ENCODE assay signal across 1 cellular context in genomic region chr17:31310260-31310659, GRCh38.
TF ChIP-seq lines count a peak whose summit lies in the region.

No MANE protein-coding gene starts in this region.

TF ChIP-seq in HepG2, 621 proteins besides CTCF, POLR2A, EP300 and RAD21:
- no peak for TF ChIP-seq ZNF317 (CRISPR knock-in tag; IDR thresholded peaks at IDR 0.05)
- TF ChIP-seq, protein P1, sequence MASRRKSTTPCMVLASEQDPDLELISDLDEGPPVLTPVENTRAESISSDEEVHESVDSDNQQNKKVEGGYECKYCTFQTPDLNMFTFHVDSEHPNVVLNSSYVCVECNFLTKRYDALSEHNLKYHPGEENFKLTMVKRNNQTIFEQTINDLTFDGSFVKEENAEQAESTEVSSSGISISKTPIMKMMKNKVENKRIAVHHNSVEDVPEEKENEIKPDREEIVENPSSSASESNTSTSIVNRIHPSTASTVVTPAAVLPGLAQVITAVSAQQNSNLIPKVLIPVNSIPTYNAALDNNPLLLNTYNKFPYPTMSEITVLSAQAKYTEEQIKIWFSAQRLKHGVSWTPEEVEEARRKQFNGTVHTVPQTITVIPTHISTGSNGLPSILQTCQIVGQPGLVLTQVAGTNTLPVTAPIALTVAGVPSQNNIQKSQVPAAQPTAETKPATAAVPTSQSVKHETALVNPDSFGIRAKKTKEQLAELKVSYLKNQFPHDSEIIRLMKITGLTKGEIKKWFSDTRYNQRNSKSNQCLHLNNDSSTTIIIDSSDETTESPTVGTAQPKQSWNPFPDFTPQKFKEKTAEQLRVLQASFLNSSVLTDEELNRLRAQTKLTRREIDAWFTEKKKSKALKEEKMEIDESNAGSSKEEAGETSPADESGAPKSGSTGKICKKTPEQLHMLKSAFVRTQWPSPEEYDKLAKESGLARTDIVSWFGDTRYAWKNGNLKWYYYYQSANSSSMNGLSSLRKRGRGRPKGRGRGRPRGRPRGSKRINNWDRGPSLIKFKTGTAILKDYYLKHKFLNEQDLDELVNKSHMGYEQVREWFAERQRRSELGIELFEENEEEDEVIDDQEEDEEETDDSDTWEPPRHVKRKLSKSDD (CRISPR knock-in tag; IDR thresholded peaks at IDR 0.05; ENCODE audit: low read depth): no peak
- no peak for TF ChIP-seq ZNF33B (CRISPR knock-in tag; IDR thresholded peaks at IDR 0.05)
- TF ChIP-seq SRSF9 (IDR thresholded peaks at IDR 0.05; ENCODE audit: borderline replicate concordance, insufficient read depth, low read depth, low read length, poor library complexity, severe bottlenecking): no peak
- no peak for TF ChIP-seq FLYWCH1 (CRISPR knock-in tag; IDR thresholded peaks at IDR 0.05)
- TF ChIP-seq HOXA7 (CRISPR knock-in tag; IDR thresholded peaks at IDR 0.05): no peak
- TF ChIP-seq, protein P2, sequence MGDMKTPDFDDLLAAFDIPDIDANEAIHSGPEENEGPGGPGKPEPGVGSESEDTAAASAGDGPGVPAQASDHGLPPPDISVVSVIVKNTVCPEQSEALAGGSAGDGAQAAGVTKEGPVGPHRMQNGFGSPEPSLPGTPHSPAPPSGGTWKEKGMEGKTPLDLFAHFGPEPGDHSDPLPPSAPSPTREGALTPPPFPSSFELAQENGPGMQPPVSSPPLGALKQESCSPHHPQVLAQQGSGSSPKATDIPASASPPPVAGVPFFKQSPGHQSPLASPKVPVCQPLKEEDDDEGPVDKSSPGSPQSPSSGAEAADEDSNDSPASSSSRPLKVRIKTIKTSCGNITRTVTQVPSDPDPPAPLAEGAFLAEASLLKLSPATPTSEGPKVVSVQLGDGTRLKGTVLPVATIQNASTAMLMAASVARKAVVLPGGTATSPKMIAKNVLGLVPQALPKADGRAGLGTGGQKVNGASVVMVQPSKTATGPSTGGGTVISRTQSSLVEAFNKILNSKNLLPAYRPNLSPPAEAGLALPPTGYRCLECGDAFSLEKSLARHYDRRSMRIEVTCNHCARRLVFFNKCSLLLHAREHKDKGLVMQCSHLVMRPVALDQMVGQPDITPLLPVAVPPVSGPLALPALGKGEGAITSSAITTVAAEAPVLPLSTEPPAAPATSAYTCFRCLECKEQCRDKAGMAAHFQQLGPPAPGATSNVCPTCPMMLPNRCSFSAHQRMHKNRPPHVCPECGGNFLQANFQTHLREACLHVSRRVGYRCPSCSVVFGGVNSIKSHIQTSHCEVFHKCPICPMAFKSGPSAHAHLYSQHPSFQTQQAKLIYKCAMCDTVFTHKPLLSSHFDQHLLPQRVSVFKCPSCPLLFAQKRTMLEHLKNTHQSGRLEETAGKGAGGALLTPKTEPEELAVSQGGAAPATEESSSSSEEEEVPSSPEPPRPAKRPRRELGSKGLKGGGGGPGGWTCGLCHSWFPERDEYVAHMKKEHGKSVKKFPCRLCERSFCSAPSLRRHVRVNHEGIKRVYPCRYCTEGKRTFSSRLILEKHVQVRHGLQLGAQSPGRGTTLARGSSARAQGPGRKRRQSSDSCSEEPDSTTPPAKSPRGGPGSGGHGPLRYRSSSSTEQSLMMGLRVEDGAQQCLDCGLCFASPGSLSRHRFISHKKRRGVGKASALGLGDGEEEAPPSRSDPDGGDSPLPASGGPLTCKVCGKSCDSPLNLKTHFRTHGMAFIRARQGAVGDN (CRISPR knock-in tag; IDR thresholded peaks at IDR 0.05): no peak
- no peak for TF ChIP-seq ARID3A (IDR thresholded peaks at IDR 0.05; ENCODE audit: low read depth, low read length)
- TF ChIP-seq ZNF354B (CRISPR knock-in tag; IDR thresholded peaks at IDR 0.05): no peak
- TF ChIP-seq CEBPZ (IDR thresholded peaks at IDR 0.05; ENCODE audit: low read length): no peak
- TF ChIP-seq HDAC1 (CRISPR knock-in tag; IDR thresholded peaks at IDR 0.05): no peak
TF ChIP-seq in HepG2: peak in this region for 0.
